ENCODE assay signal across 8 cellular contexts in genomic region chr17:49494937-49495841, GRCh38. TPM values are rescaled to one million over a fixed set of nuclear protein-coding genes. Genes with fewer than 3 reads are reported as not detected.
DNase-seq lines count a peak whose midpoint lies in the region; ATAC-seq, FAIRE-seq and TF ChIP-seq lines count a peak whose summit lies in the region.

TSS of gene NGFR (plus strand) at chr17:49495293. CDS start at chr17:49495418, 125 bp downstream.

- peaks cover 14% of the 10 kb centered on the region for H3K4me1 ChIP-seq in neuron (ENCODE audit: insufficient read depth, low read length)
- peaks cover 27 to 37% (median 31%) of the 10 kb centered on the region in 4 donors for H3K4me1 ChIP-seq in upper lobe of left lung

- 2 to 5% methylated on average over 15 to 36 of the region's 81 CpGs for WGBS in upper lobe of left lung, 2 donors

- peak within 1 kb of the TSS; percentile 20 for H3K27ac Mint-ChIP-seq in activated T-helper 1 cell treated with anti-CD3 and anti-CD28 coated beads, Interleukin-12 subunit alpha, Interleukin-12 subunit beta, Interleukin-2, Interleukin-4 antibody, amounts not matched to agents 30 ng/mL and 10 ng/mL and 1 ng/mL, durations not matched to agents 14 hours and 24 hours and 36 hours

- H3K27me3 Mint-ChIP-seq in activated T-helper 1 cell treated with anti-CD3 and anti-CD28 coated beads, Interleukin-12 subunit alpha, Interleukin-12 subunit beta, Interleukin-2, Interleukin-4 antibody, amounts not matched to agents 30 ng/mL and 10 ng/mL and 1 ng/mL, durations not matched to agents 14 hours and 24 hours and 36 hours (ENCODE audit: insufficient read depth), result peaks cover 75% of the 10 kb centered on the region

- in situ Hi-C loops in brain microvascular endothelial cell (cut with HindIII; ENCODE audit: low pct_ligation_motif_present, low sequenced_read_pairs), result no loop called here

- no peak for FAIRE-seq in frontal cortex (lab: Jason Lieb, UNC)

- H3K27me3 ChIP-seq in H7 (ENCODE audit: control insufficient read depth, insufficient read depth, low read length) (peaks cover 46% of the 10 kb centered on the region), neuron (ENCODE audit: insufficient read depth, low read length) (peaks cover 37% of the 10 kb centered on the region), upper lobe of left lung (peaks cover 0 to 51% (median 31%) of the 10 kb centered on the region in 4 donors), brain microvascular endothelial cell (replicated peaks) (peaks cover 44% of the 10 kb centered on the region)

- no peaks in the 10 kb centered on the region for H3K36me3 Mint-ChIP-seq in activated T-helper 1 cell treated with anti-CD3 and anti-CD28 coated beads, Interleukin-12 subunit alpha, Interleukin-12 subunit beta, Interleukin-2, Interleukin-4 antibody, amounts not matched to agents 30 ng/mL and 10 ng/mL and 1 ng/mL, durations not matched to agents 14 hours and 24 hours and 36 hours (ENCODE audit: low read depth)

- TF ChIP-seq CTCF in upper lobe of left lung (IDR thresholded peaks at IDR 0.05) (no peak), brain microvascular endothelial cell (IDR thresholded peaks at IDR 0.05; ENCODE audit: low read depth, low read length, missing control alignments) (no peak)

- no peaks in the 10 kb centered on the region for H3K4me1 Mint-ChIP-seq in activated T-helper 1 cell treated with anti-CD3 and anti-CD28 coated beads, Interleukin-12 subunit alpha, Interleukin-12 subunit beta, Interleukin-2, Interleukin-4 antibody, amounts not matched to agents 30 ng/mL and 10 ng/mL and 1 ng/mL, durations not matched to agents 14 hours and 24 hours and 36 hours (ENCODE audit: low read depth)

- no peaks in the 10 kb centered on the region for H3K9me3 ChIP-seq in neuron (ENCODE audit: low read length)
- H3K9me3 ChIP-seq in upper lobe of left lung, result no peaks in the 10 kb centered on the region

- peak within 1 kb of the TSS; percentile 74 for H2AFZ ChIP-seq in neuron (ENCODE audit: low read depth, low read length)

- peak within 1 kb of the TSS; percentile 69 for H3K4me3 ChIP-seq in H7 (ENCODE audit: insufficient read depth, low read depth, low read length)
- H3K4me3 ChIP-seq in neuron (ENCODE audit: low read length), result peak within 1 kb of the TSS; percentile 87
- H3K4me3 ChIP-seq in upper lobe of left lung, result peak within 1 kb of the TSS in 3 of 4 donors; percentile 39 to 54 (median 51)
- H3K4me3 ChIP-seq in brain microvascular endothelial cell (ENCODE audit: low read depth, low read length), result no peak within 1 kb of the TSS

- no peaks in the 10 kb centered on the region for H3K9me3 Mint-ChIP-seq in activated T-helper 1 cell treated with anti-CD3 and anti-CD28 coated beads, Interleukin-12 subunit alpha, Interleukin-12 subunit beta, Interleukin-2, Interleukin-4 antibody, amounts not matched to agents 30 ng/mL and 10 ng/mL and 1 ng/mL, durations not matched to agents 14 hours and 24 hours and 36 hours

- TF ChIP-seq POLR2A in upper lobe of left lung (IDR thresholded peaks at IDR 0.05), result peak in 2 of 4 donors; percentile 17 to 36

- DNase-seq in COLO668 (lab: John Stamatoyannopoulos, UW; ENCODE audit: unreplicated experiment) (peak; percentile 2), H7 (peak; percentile 98), NOMO-1 treated with DMSO at 0.1 percent for 48 hours (lab: John Stamatoyannopoulos, UW; ENCODE audit: unreplicated experiment) (peak; percentile 53), frontal cortex (ENCODE audit: low spot score in 2 of 2) (peak; percentile 94), upper lobe of left lung (peak in 1 of 2 donors; percentile 89), brain microvascular endothelial cell (no peak)
- DNase-seq in activated T-helper 1 cell treated with anti-CD3 and anti-CD28 coated beads, Interleukin-12 subunit alpha, Interleukin-12 subunit beta, Interleukin-2, Interleukin-4 antibody, amounts not matched to agents 30 ng/mL and 10 ng/mL and 1 ng/mL, durations not matched to agents 14 hours and 24 hours and 36 hours (ENCODE audit: low spot score), result peak; percentile 38

- TF ChIP-seq EP300 in upper lobe of left lung (IDR thresholded peaks at IDR 0.05), result no peak

- H3K36me3 ChIP-seq in H7 (replicated peaks; ENCODE audit: control insufficient read depth, insufficient read depth, low read length), result no peaks in the 10 kb centered on the region
- no peaks in the 10 kb centered on the region for H3K36me3 ChIP-seq in neuron (ENCODE audit: insufficient read depth, low read length)
- no peaks in the 10 kb centered on the region for H3K36me3 ChIP-seq in upper lobe of left lung
- H3K36me3 ChIP-seq in brain microvascular endothelial cell (replicated peaks), result no peaks in the 10 kb centered on the region

- peak within 1 kb of the TSS in 1 of 4 donors; percentile 14 for H3K27ac ChIP-seq in upper lobe of left lung
- no peak within 1 kb of the TSS for H3K27ac ChIP-seq in brain microvascular endothelial cell

- peak within 1 kb of the TSS; percentile 79 for H3K4me3 Mint-ChIP-seq in activated T-helper 1 cell treated with anti-CD3 and anti-CD28 coated beads, Interleukin-12 subunit alpha, Interleukin-12 subunit beta, Interleukin-2, Interleukin-4 antibody, amounts not matched to agents 30 ng/mL and 10 ng/mL and 1 ng/mL, durations not matched to agents 14 hours and 24 hours and 36 hours

- intact Hi-C loops in activated T-helper 1 cell treated with anti-CD3 and anti-CD28 coated beads, Interleukin-12 subunit alpha, Interleukin-12 subunit beta, Interleukin-2, Interleukin-4 antibody, amounts not matched to agents 30 ng/mL and 10 ng/mL and 1 ng/mL, durations not matched to agents 14 hours and 24 hours and 36 hours (cut with micrococcal nuclease), result loop anchor here (5.0 to 10.0 kb wide), 5 partner anchors 88 to 500 kb away; partner anchors contain the start of genes DLX3, IGF2BP1 and SLC35B1

- ATAC-seq in upper lobe of left lung (ENCODE audit: low FRiP score in 2 of 2), result peak in 1 of 2 donors; percentile 81

RNA-seq across cellular contexts. Expression of gene NGFR, which starts in this region (rescaled TPM):
- total RNA-seq in H7 (2014; rRNA removed; shearing (Covaris generic)), result 7.9 and 8.7 TPM in 2 replicates
- 0.13 and 0.20 TPM in 2 replicates for total RNA-seq in activated T-helper 1 cell treated with anti-CD3 and anti-CD28 coated beads, Interleukin-12 subunit alpha, Interleukin-12 subunit beta, Interleukin-2, Interleukin-4 antibody, amounts not matched to agents 30 ng/mL and 10 ng/mL and 1 ng/mL, durations not matched to agents 14 hours and 24 hours and 36 hours
- total RNA-seq in frontal cortex, result 3.3 TPM
- 1 to 10 TPM; 1.3 to 2.9 (median 2.2) TPM for total RNA-seq in upper lobe of left lung

Comparison
In these comparisons a context has a peak if more than half of its experiments do, and no peak if none do; other contexts are left out.
1. Peak in DNase-seq in activated T-helper 1 cell treated with anti-CD3 and anti-CD28 coated beads, Interleukin-12 subunit alpha, Interleukin-12 subunit beta, Interleukin-2, Interleukin-4 antibody, amounts not matched to agents 30 ng/mL and 10 ng/mL and 1 ng/mL, durations not matched to agents 14 hours and 24 hours and 36 hours; RNA of the gene not detected or under 1 TPM.